In the genomic region with DNA sequence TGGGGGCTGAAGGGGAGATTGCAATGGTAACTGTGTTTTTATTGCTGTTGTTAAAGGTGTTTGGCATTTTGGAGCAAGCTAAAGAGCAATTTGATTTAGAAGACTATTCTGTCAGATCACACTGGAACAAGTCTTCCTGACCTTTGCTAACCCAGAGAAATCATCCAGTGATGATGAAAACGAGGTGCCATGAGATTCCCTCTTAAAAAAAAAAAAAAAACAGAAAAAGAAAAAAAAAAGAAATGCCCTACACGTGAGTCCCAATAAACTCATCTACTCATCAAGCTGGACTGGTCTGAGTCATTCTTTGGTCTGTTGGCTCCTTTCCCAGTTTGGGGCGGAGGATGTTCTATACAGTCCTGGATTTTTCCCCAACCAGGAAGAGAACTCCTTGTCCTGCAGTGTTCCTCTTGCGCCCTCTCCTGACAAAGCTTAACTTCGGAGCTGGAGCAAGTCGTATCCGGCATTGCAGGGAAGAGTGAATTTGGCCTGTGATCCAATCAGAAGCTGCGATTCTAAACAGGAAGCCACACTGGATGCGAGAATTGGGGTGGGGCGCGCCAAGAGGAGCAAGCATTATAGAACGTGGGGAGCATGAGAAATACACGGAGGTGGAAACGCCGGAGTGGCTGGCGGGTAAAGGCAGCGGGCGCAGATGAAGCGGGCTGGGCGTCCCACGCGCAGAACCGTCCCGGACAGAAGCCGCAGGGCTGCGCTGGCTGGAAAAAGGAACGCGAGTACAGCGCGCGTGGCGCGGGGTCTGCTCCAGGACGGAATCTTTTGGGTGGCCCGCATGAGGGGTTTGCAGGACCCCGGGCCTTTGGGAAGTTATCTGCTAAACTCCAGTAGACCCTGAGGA, we compare ENCODE assay signal across 8 cellular contexts. TPM values are rescaled to one million over a fixed set of nuclear protein-coding genes. Genes with fewer than 3 reads are reported as not detected.
DNase-seq lines count a peak whose midpoint lies in the region; ATAC-seq and TF ChIP-seq lines count a peak whose summit lies in the region.

No MANE protein-coding gene starts in this region.

- ATAC-seq in GM18867 (IDR thresholded peaks at IDR 0.05; ENCODE audit: unreplicated experiment) (peak; percentile 45), HG03066 (IDR thresholded peaks at IDR 0.05; ENCODE audit: low read depth, unreplicated experiment) (peak; percentile 63), left lung (peak; percentile 92)

- DNase-seq in AML-193 (lab: John Stamatoyannopoulos, UW) (peak; percentile 95), NCI-H2107 treated with DMSO at 0.1 percent for 48 hours (lab: John Stamatoyannopoulos, UW; ENCODE audit: unreplicated experiment) (peak; percentile 91), UCSD-AML1 (lab: John Stamatoyannopoulos, UW; ENCODE audit: unreplicated experiment) (peak; percentile 83), dorsolateral prefrontal cortex (peak; percentile 64 to 96 (median 90)), left lung (peak; percentile 86 to 95)
- peak; percentile 12 for DNase-seq in stimulated activated CD4-positive, alpha-beta T cell treated with anti-CD3 and anti-CD28 coated beads, Interleukin-2, amount 100 ng/mL, for 4 hours (ENCODE audit: low read depth)

- peak; percentile 49 to 93 (median 84) for TF ChIP-seq CTCF in dorsolateral prefrontal cortex (IDR thresholded peaks at IDR 0.05 in 54 of 56, conservative IDR thresholded peaks at IDR 0.05 in 2 of 56; ENCODE audit: low read depth in 1 of 56, partially characterized antibody in 56 of 56)
- peak; percentile 67 to 69 for TF ChIP-seq CTCF in left lung (IDR thresholded peaks at IDR 0.05)

- intact Hi-C loops in dorsolateral prefrontal cortex (cut with DNase I) = loop anchor here (1.0 to 10.0 kb wide), 4 partner anchors 112 to 254 kb away; partner anchors contain the start of genes DNAH3 (in 1 of the 2) and LDAF1 (in 1 of the 2)
- intact Hi-C loops in left lung (cut with DNase I) = no loop called here

- peaks cover 8 to 13% of the 10 kb centered on the region in 2 donors for H3K4me1 ChIP-seq in left lung

- no peaks in the 10 kb centered on the region for H3K36me3 ChIP-seq in left lung

- peak overlapping the region in 16 of 59 donors; percentile 10 to 74 (median 48) for H3K27ac ChIP-seq in dorsolateral prefrontal cortex
- H3K27ac ChIP-seq in left lung = peak overlapping the region; percentile 81 to 82

- no peaks in the 10 kb centered on the region for H3K9me3 ChIP-seq in left lung

- H3K27me3 ChIP-seq in dorsolateral prefrontal cortex (peaks cover 0 to 15% (median 0%) of the 10 kb centered on the region in 45 donors), left lung (peaks cover 0 to 5% of the 10 kb centered on the region in 2 donors)

- H3K4me3 ChIP-seq in dorsolateral prefrontal cortex (peak overlapping the region; percentile 40 to 77 (median 61)), left lung (peak overlapping the region; percentile 70 to 72)

RNA-seq across cellular contexts. Expression of gene CRYM, which starts 22.4 kb away (rescaled TPM):
- 100 to 1,000 TPM in 73 of 120 experiments, 10 to 100 TPM in 47; 22.3 to 219 (median 111) TPM for total RNA-seq in dorsolateral prefrontal cortex
- 1 to 10 TPM; 3.6 to 9.0 TPM for total RNA-seq in left lung

Comparison
In these comparisons a context has a peak if more than half of its experiments do, and no peak if none do; other contexts are left out.
1. DNase-seq: peak in every context shown above with its lines; median percentile 95 in AML-193; 91 in NCI-H2107 treated with DMSO at 0.1 percent for 48 hours; 90 in left lung; 90 in dorsolateral prefrontal cortex; 83 in UCSD-AML1; 12 in stimulated activated CD4-positive, alpha-beta T cell treated with anti-CD3 and anti-CD28 coated beads, Interleukin-2, amount 100 ng/mL, for 4 hours.
2. intact Hi-C loops: an anchor here in dorsolateral prefrontal cortex (1.0 to 10.0 kb wide); none called in left lung.